Comparison of ENCODE assay signal across 26 cellular contexts in genomic region chr10:124730790-124731189, GRCh38. TPM values are rescaled to one million over a fixed set of nuclear protein-coding genes. Genes with fewer than 3 reads are reported as not detected.
DNase-seq lines count a peak whose midpoint lies in the region; ATAC-seq and TF ChIP-seq lines count a peak whose summit lies in the region.
"Had no signal": no experiment of that assay in that cellular context is flagged by ENCODE, and none has a peak within 500 bp of the region (broad histone marks: within the 10 kb centered on the region; RNA-seq: fewer than 3 reads in every experiment).

No MANE protein-coding gene starts in this region.

- peaks cover 29% of the 10 kb centered on the region for H3F3A ChIP-seq in SU-DHL-6 (ENCODE audit: insufficient read depth)

- H3K4me1 Mint-ChIP-seq in CD4-positive, alpha-beta T cell (ENCODE audit: low read depth), result peaks cover 94% of the 10 kb centered on the region
- H3K4me1 Mint-ChIP-seq in stimulated activated effector memory CD8-positive, alpha-beta T cell treated with anti-CD3 and anti-CD28 coated beads, Interleukin-12 subunit alpha, Interleukin-12 subunit beta, amount 100 ng/mL, for 72 hours, result peaks cover 96% of the 10 kb centered on the region

- CTCF ChIA-PET in CD4-positive, alpha-beta T cell (lab: Charles Lee), result interaction anchor here (1.0 to 17.5 kb wide), 4 partner anchors 4 to 15 kb away, joined by 4 to 253 read pairs (median 130); no protein-coding TSS in a partner anchor

- H4K20me1 ChIP-seq in SU-DHL-6 (ENCODE audit: low read depth, low read length), result peaks cover 14% of the 10 kb centered on the region; the same call in 1 of the 2 replicates

- H2AFZ ChIP-seq in SU-DHL-6 (ENCODE audit: low read depth, low read length, severe bottlenecking), result no peak overlapping the region

- H3K27me3 ChIP-seq in CD4-positive, alpha-beta T cell (ENCODE audit: control insufficient read depth, insufficient read depth, low read length), result no peaks in the 10 kb centered on the region
- H3K27me3 ChIP-seq in SU-DHL-6 (ENCODE audit: low read length), result no peaks in the 10 kb centered on the region
- H3K27me3 ChIP-seq in dorsolateral prefrontal cortex, result no peaks in the 10 kb centered on the region
- H3K27me3 ChIP-seq: transverse colon had no signal

- H3K4me3 ChIP-seq in SU-DHL-6 (ENCODE audit: insufficient read depth, low read length, poor library complexity, severe bottlenecking) (no peak overlapping the region), dorsolateral prefrontal cortex (no peak overlapping the region)
- H3K4me3 ChIP-seq: transverse colon had no signal

- peaks cover 100% of the 10 kb centered on the region for H3K79me2 ChIP-seq in SU-DHL-6 (ENCODE audit: insufficient read depth, low read length)

- peak overlapping the region; percentile 3 for H3K4me2 ChIP-seq in SU-DHL-6 (ENCODE audit: low read depth, low read length, poor library complexity, severe bottlenecking)

- H3K9me2 ChIP-seq in SU-DHL-6 (replicated peaks; ENCODE audit: insufficient read depth, low read length), result no peaks in the 10 kb centered on the region

- H3K27ac Mint-ChIP-seq in CD4-positive, alpha-beta T cell, result peak overlapping the region; percentile 93
- H3K27ac Mint-ChIP-seq in stimulated activated effector memory CD8-positive, alpha-beta T cell treated with anti-CD3 and anti-CD28 coated beads, Interleukin-12 subunit alpha, Interleukin-12 subunit beta, amount 100 ng/mL, for 72 hours, result peak overlapping the region; percentile 34

- no peak overlapping the region for H3K4me3 Mint-ChIP-seq in CD4-positive, alpha-beta T cell
- H3K4me3 Mint-ChIP-seq in stimulated activated effector memory CD8-positive, alpha-beta T cell treated with anti-CD3 and anti-CD28 coated beads, Interleukin-12 subunit alpha, Interleukin-12 subunit beta, amount 100 ng/mL, for 72 hours, result no peak overlapping the region

- H3K36me3 ChIP-seq in SU-DHL-6 (ENCODE audit: low read length), result peaks cover 5% of the 10 kb centered on the region; the same call in 1 of the 2 replicates
- H3K36me3 ChIP-seq: transverse colon had no signal

- DNase-seq in CD4-positive, alpha-beta T cell, result no peak
- no peak for DNase-seq in dorsolateral prefrontal cortex
- no peak for DNase-seq in stimulated activated effector memory CD8-positive, alpha-beta T cell treated with anti-CD3 and anti-CD28 coated beads, Interleukin-12 subunit alpha, Interleukin-12 subunit beta, amount 100 ng/mL, for 72 hours (ENCODE audit: low spot score in 2 of 2)
- no peak for DNase-seq in sciatic nerve (ENCODE audit: low spot score)
- DNase-seq: activated CD4-positive, alpha-beta T cell treated with anti-CD3 and anti-CD28 coated beads for 1 hour; activated naive CD4-positive, alpha-beta T cell treated with Interleukin-2 at 50 U/mL for 16 hours; activated T-cell treated with anti-CD3 and anti-CD28 coated beads, Interleukin-2, amount 50 U/mL, for 1 hour; amniotic stem cell; cortex of kidney; DMS53; GDM1; GOT3; KG1; MM.1S; NCI-H1417 treated with DMSO at 0.1 percent for 48 hours; NCI-H2081 treated with DMSO at 0.1 percent for 48 hours; NCI-H446 treated with DMSO at 0.1 percent for 48 hours; nucleus accumbens; small intestine; stimulated activated CD4-positive, alpha-beta T cell treated with anti-CD3 and anti-CD28 coated beads, Interleukin-2, amount 100 ng/mL, for 48 hours; stimulated activated naive CD4-positive, alpha-beta T cell treated with Interleukin-2 at 50 U/mL for 16 hours; transverse colon had no signal

- no peaks in the 10 kb centered on the region for H3K9me3 Mint-ChIP-seq in CD4-positive, alpha-beta T cell
- no peaks in the 10 kb centered on the region for H3K9me3 Mint-ChIP-seq in stimulated activated effector memory CD8-positive, alpha-beta T cell treated with anti-CD3 and anti-CD28 coated beads, Interleukin-12 subunit alpha, Interleukin-12 subunit beta, amount 100 ng/mL, for 72 hours

- H3K9ac ChIP-seq in SU-DHL-6 (ENCODE audit: low read length), result no peak overlapping the region

- no peaks in the 10 kb centered on the region for H3K27me3 Mint-ChIP-seq in CD4-positive, alpha-beta T cell

- ATAC-seq in CD4-positive, alpha-beta T cell (ENCODE audit: poor library complexity), result no peak
- ATAC-seq in stimulated activated effector memory CD8-positive, alpha-beta T cell treated with anti-CD3 and anti-CD28 coated beads, Interleukin-12 subunit alpha, Interleukin-12 subunit beta, amount 100 ng/mL, for 72 hours, result no peak
- ATAC-seq in GM18511 (IDR thresholded peaks at IDR 0.05; ENCODE audit: unreplicated experiment) (no peak), sciatic nerve (no peak), GM18867 (IDR thresholded peaks at IDR 0.05; ENCODE audit: unreplicated experiment) (no peak)
- ATAC-seq: Right ventricle myocardium inferior had no signal

- POLR2A ChIA-PET in CD4-positive, alpha-beta T cell (lab: Charles Lee), result interaction anchor here (1.0 to 9.0 kb wide), 4 partner anchors 8 to 12 kb away, joined by 3 to 83 read pairs (median 9); no protein-coding TSS in a partner anchor

- intact Hi-C loops in CD4-positive, alpha-beta T cell (cut with DNase I, micrococcal nuclease), result no loop called here
- intact Hi-C loops in dorsolateral prefrontal cortex (cut with DNase I) (no loop called here), sciatic nerve (cut with DNase I) (no loop called here)

- no peaks in the 10 kb centered on the region for H3K9me3 ChIP-seq in CD4-positive, alpha-beta T cell (ENCODE audit: control insufficient read depth, low read length)
- no peaks in the 10 kb centered on the region for H3K9me3 ChIP-seq in SU-DHL-6 (ENCODE audit: insufficient read depth, low read length)
- H3K9me3 ChIP-seq: transverse colon had no signal

- TF ChIP-seq CTCF in CD4-positive, alpha-beta T cell (IDR thresholded peaks at IDR 0.05), result no peak
- TF ChIP-seq CTCF in SU-DHL-6 (IDR thresholded peaks at IDR 0.05; ENCODE audit: insufficient read depth, low read length, poor library complexity, severe bottlenecking), result no peak
- no peak for TF ChIP-seq CTCF in dorsolateral prefrontal cortex (IDR thresholded peaks at IDR 0.05 in 54 of 56, conservative IDR thresholded peaks at IDR 0.05 in 2 of 56; ENCODE audit: low read depth in 1 of 56, partially characterized antibody in 56 of 56)

- H3K27ac ChIP-seq in CD4-positive, alpha-beta T cell (ENCODE audit: low read depth, low read length), result no peak overlapping the region
- H3K27ac ChIP-seq in SU-DHL-6 (ENCODE audit: low read depth, low read length), result 0 out of 2 replicates have a peak overlapping the region, but pooled peaks have one; percentile 16
- peak overlapping the region in 56 of 59 donors; percentile 24 to 100 (median 97) for H3K27ac ChIP-seq in dorsolateral prefrontal cortex

- peaks cover 9% of the 10 kb centered on the region for H3K36me3 Mint-ChIP-seq in CD4-positive, alpha-beta T cell (ENCODE audit: low read depth)
- H3K36me3 Mint-ChIP-seq in stimulated activated effector memory CD8-positive, alpha-beta T cell treated with anti-CD3 and anti-CD28 coated beads, Interleukin-12 subunit alpha, Interleukin-12 subunit beta, amount 100 ng/mL, for 72 hours, result peaks cover 23% of the 10 kb centered on the region

RNA-seq across cellular contexts. Expression of gene FAM53B, which starts 13.4 kb away (rescaled TPM):
- 10 to 100 TPM; 32.9 to 33.6 TPM for total RNA-seq in CD4-positive, alpha-beta T cell
- total RNA-seq in dorsolateral prefrontal cortex, result 100 to 1,000 TPM in 2 of 120 experiments, 10 to 100 TPM in 118; 30.6 to 142 (median 58.2) TPM
- total RNA-seq in sciatic nerve, result 48.0 TPM
